ENCODE assay signal across 1 cellular context in genomic region chr1:85375422-85375934, GRCh38.
TF ChIP-seq lines count a peak whose summit lies in the region.

No MANE protein-coding gene starts in this region.

TF ChIP-seq in IMR-90, 13 proteins besides CTCF, POLR2A, EP300 and RAD21 (continued from another document):
- TF ChIP-seq, protein P1, sequence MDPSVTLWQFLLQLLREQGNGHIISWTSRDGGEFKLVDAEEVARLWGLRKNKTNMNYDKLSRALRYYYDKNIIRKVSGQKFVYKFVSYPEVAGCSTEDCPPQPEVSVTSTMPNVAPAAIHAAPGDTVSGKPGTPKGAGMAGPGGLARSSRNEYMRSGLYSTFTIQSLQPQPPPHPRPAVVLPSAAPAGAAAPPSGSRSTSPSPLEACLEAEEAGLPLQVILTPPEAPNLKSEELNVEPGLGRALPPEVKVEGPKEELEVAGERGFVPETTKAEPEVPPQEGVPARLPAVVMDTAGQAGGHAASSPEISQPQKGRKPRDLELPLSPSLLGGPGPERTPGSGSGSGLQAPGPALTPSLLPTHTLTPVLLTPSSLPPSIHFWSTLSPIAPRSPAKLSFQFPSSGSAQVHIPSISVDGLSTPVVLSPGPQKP (IDR thresholded peaks at IDR 0.05; ENCODE audit: borderline replicate concordance, low read depth, low read length), result no peak
- TF ChIP-seq USF2 (IDR thresholded peaks at IDR 0.05; ENCODE audit: low read depth, low read length) (no peak), RCOR1 (IDR thresholded peaks at IDR 0.05; ENCODE audit: insufficient replicate concordance, low read length) (no peak)
